3 cellular contexts compared by ENCODE assay signal in the genomic region with DNA sequence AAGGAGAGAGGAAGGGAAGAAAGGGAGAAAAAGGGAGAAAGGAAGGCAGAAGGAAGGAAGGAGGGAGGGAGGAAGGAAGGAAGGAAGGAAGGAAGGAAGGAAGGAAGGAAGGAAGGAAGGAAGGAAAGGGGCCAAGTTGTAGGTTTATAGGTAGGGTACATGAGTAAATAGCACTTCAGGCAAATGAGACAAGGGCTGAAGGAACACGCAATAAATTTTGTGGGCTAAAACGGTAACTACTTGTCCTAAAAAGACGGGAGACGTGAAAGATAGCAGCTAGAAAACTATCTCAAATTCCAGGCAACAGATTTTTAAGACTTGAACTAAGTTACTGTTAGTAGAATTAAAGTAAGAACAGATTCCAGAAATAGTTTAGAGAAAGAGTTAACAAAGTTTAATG.
"Had no signal": no experiment of that assay in that cellular context is flagged by ENCODE, and none has a peak within 500 bp of the region (broad histone marks: within the 10 kb centered on the region; RNA-seq: fewer than 3 reads in every experiment).

No MANE protein-coding gene starts in this region.

- H3K4me3 ChIP-seq: GM12878 had no signal

- ATAC-seq: GM12878 had no signal

- DNase-seq: GDM1, GF-D8 had no signal
